Comparison of ENCODE assay signal across 12 cellular contexts in genomic region chr15:90268415-90268814, GRCh38. TPM values are rescaled to one million over a fixed set of nuclear protein-coding genes. Genes with fewer than 3 reads are reported as not detected.
DNase-seq lines count a peak whose midpoint lies in the region; ATAC-seq and TF ChIP-seq lines count a peak whose summit lies in the region.
"Had no signal": no experiment of that assay in that cellular context is flagged by ENCODE, and none has a peak within 500 bp of the region (broad histone marks: within the 10 kb centered on the region; RNA-seq: fewer than 3 reads in every experiment).

No MANE protein-coding gene starts in this region.

- H4K91ac ChIP-seq in trophoblast cell (ENCODE audit: low read depth, low read length): no peak overlapping the region

- H3K27ac Mint-ChIP-seq in activated CD4-positive, alpha-beta T cell treated with anti-CD3 and anti-CD28 coated beads for 36 hours: peak overlapping the region; percentile 72

- H3K4me3 Mint-ChIP-seq in activated CD4-positive, alpha-beta T cell treated with anti-CD3 and anti-CD28 coated beads for 36 hours: peak overlapping the region; percentile 98

- H3K9ac ChIP-seq in colonic mucosa (ENCODE audit: low read depth in 2 of 2, low read length in 2 of 2) (peak overlapping the region in 1 of 2 donors; percentile 46), trophoblast cell (ENCODE audit: low read length) (no peak overlapping the region)

- DNase-seq in activated CD4-positive, alpha-beta T cell treated with anti-CD3 and anti-CD28 coated beads for 36 hours: no peak
- no peak for DNase-seq in activated CD4-positive, alpha-beta T cell treated with anti-CD3 and anti-CD28 coated beads, Interleukin-2, amount 50 U/mL, for 1 hour
- DNase-seq in NCI-H2029 (lab: John Stamatoyannopoulos, UW) (peak; percentile 27), colonic mucosa (peak; percentile 46), trophoblast cell (no peak), cerebellar nuclear complex (lab: John Stamatoyannopoulos, UW) (no peak), kidney tubule cell (ENCODE audit: low spot score) (no peak), upper lobe of left lung (no peak)
- DNase-seq: caudate nucleus, retina, stomach had no signal

- no peak overlapping the region for H4K8ac ChIP-seq in trophoblast cell (ENCODE audit: low read depth, low read length)

- H3K79me2 ChIP-seq in trophoblast cell (ENCODE audit: control insufficient read depth, insufficient read depth, low read length, poor library complexity): peaks cover 15% of the 10 kb centered on the region

- H3K4me1 ChIP-seq in colonic mucosa (peaks cover 23% of the 10 kb centered on the region), trophoblast cell (ENCODE audit: control insufficient read depth in 1 of 2, insufficient read depth in 2 of 2, low read length in 2 of 2) (peaks cover 7 to 12% of the 10 kb centered on the region in 2 experiments), upper lobe of left lung (peaks cover 29 to 63% (median 46%) of the 10 kb centered on the region in 4 donors)

- WGBS in trophoblast cell (ENCODE audit: extremely low coverage, insufficient coverage, insufficient read length): no CpG with 5 or more reads among the region's 1 CpG
- 67 to 77% methylated on average over 1 of the region's 1 CpG for WGBS in upper lobe of left lung, 2 donors

- no peak for ATAC-seq in activated CD4-positive, alpha-beta T cell treated with anti-CD3 and anti-CD28 coated beads for 36 hours
- ATAC-seq in upper lobe of left lung (ENCODE audit: low FRiP score in 2 of 2): no peak

- H3K9me3 ChIP-seq in colonic mucosa (no peaks in the 10 kb centered on the region), trophoblast cell (ENCODE audit: insufficient read depth, low read depth, low read length) (no peaks in the 10 kb centered on the region), upper lobe of left lung (no peaks in the 10 kb centered on the region)
- H3K9me3 ChIP-seq: stomach had no signal

- CTCF ChIA-PET in activated CD4-positive, alpha-beta T cell treated with anti-CD3 and anti-CD28 coated beads for 36 hours (lab: Charles Lee): interaction anchor here (0.6 to 0.7 kb wide), 4 partner anchors 19 to 52 kb away, joined by 3 to 5 read pairs (median 4); partner anchors contain the start of genes CIB1, GDPGP1 and TTLL13

- H3K36me3 Mint-ChIP-seq in activated CD4-positive, alpha-beta T cell treated with anti-CD3 and anti-CD28 coated beads for 36 hours (ENCODE audit: low read depth): peaks cover 44% of the 10 kb centered on the region

- H2AK5ac ChIP-seq in trophoblast cell (ENCODE audit: low read length): no peak overlapping the region

- no peak for TF ChIP-seq POLR2A in upper lobe of left lung (IDR thresholded peaks at IDR 0.05)

- H2AFZ ChIP-seq in trophoblast cell (ENCODE audit: insufficient read depth, low read length, poor library complexity): no peak overlapping the region

- no peak overlapping the region for H2BK120ac ChIP-seq in trophoblast cell (ENCODE audit: insufficient read depth, low read length, poor library complexity)

- H3K9me3 Mint-ChIP-seq in activated CD4-positive, alpha-beta T cell treated with anti-CD3 and anti-CD28 coated beads for 36 hours (ENCODE audit: low read depth): no peaks in the 10 kb centered on the region

- H3K27me3 ChIP-seq in colonic mucosa: no peaks in the 10 kb centered on the region
- no peaks in the 10 kb centered on the region for H3K27me3 ChIP-seq in trophoblast cell (ENCODE audit: insufficient read depth, low read length)
- no peaks in the 10 kb centered on the region for H3K27me3 ChIP-seq in upper lobe of left lung
- H3K27me3 ChIP-seq: stomach had no signal

- no peak for TF ChIP-seq EP300 in upper lobe of left lung (IDR thresholded peaks at IDR 0.05)

- H2BK5ac ChIP-seq in trophoblast cell (ENCODE audit: low read depth, low read length, poor library complexity): no peak overlapping the region

- H2BK12ac ChIP-seq in trophoblast cell (ENCODE audit: low read length): no peak overlapping the region

- H3K18ac ChIP-seq in trophoblast cell (ENCODE audit: low read length): no peak overlapping the region

- no peak overlapping the region for H3K23ac ChIP-seq in trophoblast cell (ENCODE audit: low read length)

- H3K14ac ChIP-seq in trophoblast cell (ENCODE audit: low read length): no peak overlapping the region

- H3K4me1 Mint-ChIP-seq in activated CD4-positive, alpha-beta T cell treated with anti-CD3 and anti-CD28 coated beads for 36 hours: peaks cover 55% of the 10 kb centered on the region

- H3K36me3 ChIP-seq in colonic mucosa (peaks cover 7% of the 10 kb centered on the region), trophoblast cell (ENCODE audit: control insufficient read depth in 1 of 2, insufficient read depth in 2 of 2, low read length in 2 of 2) (peaks cover 15 to 26% of the 10 kb centered on the region in 2 experiments), upper lobe of left lung (peaks cover 0 to 41% (median 25%) of the 10 kb centered on the region in 4 donors)

- no peak overlapping the region for H4K12ac ChIP-seq in trophoblast cell (ENCODE audit: low read depth, low read length)

- H3K27ac ChIP-seq in colonic mucosa: peak overlapping the region; percentile 21
- no peak overlapping the region for H3K27ac ChIP-seq in trophoblast cell (ENCODE audit: low read depth, low read length)
- no peak overlapping the region for H3K27ac ChIP-seq in upper lobe of left lung
- H3K27ac ChIP-seq: C4-2B, stomach had no signal

- no peak overlapping the region for H3K4me3 ChIP-seq in colonic mucosa
- no peak overlapping the region for H3K4me3 ChIP-seq in trophoblast cell (ENCODE audit: low read depth, low read length)
- no peak overlapping the region for H3K4me3 ChIP-seq in upper lobe of left lung

- no peak for TF ChIP-seq CTCF in colonic mucosa (IDR thresholded peaks at IDR 0.05)
- TF ChIP-seq CTCF in upper lobe of left lung (IDR thresholded peaks at IDR 0.05): no peak

- H3K79me1 ChIP-seq in trophoblast cell (ENCODE audit: low read length): peaks cover 11% of the 10 kb centered on the region

- H3K27me3 Mint-ChIP-seq in activated CD4-positive, alpha-beta T cell treated with anti-CD3 and anti-CD28 coated beads for 36 hours: no peaks in the 10 kb centered on the region

- intact Hi-C loops in activated CD4-positive, alpha-beta T cell treated with anti-CD3 and anti-CD28 coated beads for 36 hours (cut with DNase I, micrococcal nuclease): loop anchor here in 1 of 2 experiments (5.0 kb wide), 1 partner anchor 664 kb away; the partner anchor contains the start of gene HDDC3
- intact Hi-C loops in colonic mucosa (cut with DNase I): no loop called here

- H3K4ac ChIP-seq in trophoblast cell (ENCODE audit: low read depth, low read length): peak overlapping the region; percentile 21

- POLR2A ChIA-PET in activated CD4-positive, alpha-beta T cell treated with anti-CD3 and anti-CD28 coated beads for 36 hours (lab: Charles Lee): interaction anchor here (0.7 kb wide), 1 partner anchor 9 kb away, joined by 3 read pairs; no protein-coding TSS in a partner anchor

- no peak overlapping the region for H3K4me2 ChIP-seq in trophoblast cell (ENCODE audit: low read length)

RNA-seq across cellular contexts. Expression of gene NGRN, which starts 2.9 kb away (rescaled TPM):
- total RNA-seq in activated CD4-positive, alpha-beta T cell treated with anti-CD3 and anti-CD28 coated beads for 36 hours: 10 to 100 TPM; 22.0 to 23.9 TPM
- 10 to 100 TPM; 56.5 to 60.4 TPM for total RNA-seq in colonic mucosa
- 53.6 and 53.7 TPM in 2 replicates for polyA plus RNA-seq in trophoblast cell (2013)
- 10 to 100 TPM; 35.6 to 74.2 (median 62.6) TPM for total RNA-seq in upper lobe of left lung

RNA-seq across cellular contexts. Expression of gene TTLL13, which starts 19.1 kb away (rescaled TPM):
- total RNA-seq in activated CD4-positive, alpha-beta T cell treated with anti-CD3 and anti-CD28 coated beads for 36 hours: under 1 TPM; 0.39 to 0.46 TPM
- total RNA-seq in colonic mucosa (1 to 10 TPM in 1 of 2 donors, under 1 TPM in 1; 0.35 to 1.2 TPM), upper lobe of left lung (under 1 TPM in 3 of 6 donors, not detected in 3; 0.39 to 0.89 (median 0.49) TPM)
- polyA plus RNA-seq in trophoblast cell (2013): 0.05 and 0.06 TPM in 2 replicates
- total RNA-seq: stomach had no signal

RNA-seq across cellular contexts. Expression of gene GDPGP1, which starts 34.4 kb away (rescaled TPM):
- 1 to 10 TPM; 5.6 to 6.6 TPM for total RNA-seq in activated CD4-positive, alpha-beta T cell treated with anti-CD3 and anti-CD28 coated beads for 36 hours
- 10 to 100 TPM; 14.4 to 18.6 TPM for total RNA-seq in colonic mucosa
- 1.3 and 1.5 TPM in 2 replicates for polyA plus RNA-seq in trophoblast cell (2013)
- total RNA-seq in upper lobe of left lung: 10 to 100 TPM in 3 of 6 donors, 1 to 10 TPM in 3; 7.2 to 27.2 (median 10.3) TPM

RNA-seq across cellular contexts. Expression of gene CIB1, which starts 34.7 kb away (rescaled TPM):
- total RNA-seq in activated CD4-positive, alpha-beta T cell treated with anti-CD3 and anti-CD28 coated beads for 36 hours: 100 to 1,000 TPM; 135 to 140 TPM
- total RNA-seq in colonic mucosa: 100 to 1,000 TPM; 212 to 216 TPM
- 32.9 and 34.6 TPM in 2 replicates for polyA plus RNA-seq in trophoblast cell (2013)
- 10 to 100 TPM; 40.9 to 89.6 (median 75.5) TPM for total RNA-seq in upper lobe of left lung

Comparison
In these comparisons a context has a peak if more than half of its experiments do, and no peak if none do; other contexts are left out.
1. DNase-seq: peak in NCI-H2029 (single experiment) and colonic mucosa (single experiment); none in activated CD4-positive, alpha-beta T cell treated with anti-CD3 and anti-CD28 coated beads for 36 hours (single experiment), activated CD4-positive, alpha-beta T cell treated with anti-CD3 and anti-CD28 coated beads, Interleukin-2, amount 50 U/mL, for 1 hour (single experiment), trophoblast cell (0 of 2), cerebellar nuclear complex (0 of 2), kidney tubule cell (single experiment) and upper lobe of left lung (0 of 2).